In the genomic region with DNA sequence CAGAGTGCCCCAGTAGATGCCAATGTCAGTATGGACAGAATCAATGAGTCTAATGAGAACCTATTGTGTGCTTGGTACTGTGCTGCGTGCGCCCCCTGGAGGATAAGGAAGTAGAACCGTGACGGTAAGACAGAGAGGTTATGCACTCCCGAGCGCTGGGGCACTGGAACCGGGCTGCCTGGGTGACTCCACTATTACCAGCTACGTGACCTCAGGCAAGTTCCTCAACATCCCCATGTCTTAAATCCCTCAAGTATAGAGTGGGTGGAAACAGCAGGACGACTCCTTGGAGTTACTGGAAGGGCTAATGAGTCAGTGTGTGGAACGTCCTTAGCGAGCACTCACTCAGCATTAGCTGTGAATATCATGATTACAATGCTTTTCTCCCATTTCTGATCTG, we compare ENCODE assay signal across 9 cellular contexts. TPM values are rescaled to one million over a fixed set of nuclear protein-coding genes. Genes with fewer than 3 reads are reported as not detected.
DNase-seq lines count a peak whose midpoint lies in the region; ATAC-seq and TF ChIP-seq lines count a peak whose summit lies in the region.
"Had no signal": no experiment of that assay in that cellular context is flagged by ENCODE, and none has a peak within 500 bp of the region (broad histone marks: within the 10 kb centered on the region; RNA-seq: fewer than 3 reads in every experiment).

No MANE protein-coding gene starts in this region.

- no peak overlapping the region for H3K27ac ChIP-seq in hepatocyte
- H3K27ac ChIP-seq: upper lobe of left lung had no signal

- CTCF ChIA-PET in GM10248 (lab: Yijun Ruan, JAX), result interaction anchor here (0.6 to 1.5 kb wide), 9 partner anchors 10 to 130 kb away, joined by 3 to 7 read pairs (median 4); no protein-coding TSS in a partner anchor

- no peak overlapping the region for H3K4me3 ChIP-seq in hepatocyte
- H3K4me3 ChIP-seq: upper lobe of left lung had no signal

- DNase-seq in GM10248 (ENCODE audit: extremely low spot score), result peak; percentile 69
- peak; percentile 88 for DNase-seq in RKO (ENCODE audit: low spot score)
- DNase-seq in activated T-helper 1 cell treated with Interleukin-2 at 50 U/mL for 16 hours (ENCODE audit: low read depth), result peak; percentile 17
- peak; percentile 56 for DNase-seq in hepatocyte (ENCODE audit: low spot score)
- peak; percentile 29 to 39 for DNase-seq in stimulated activated CD4-positive, alpha-beta T cell treated with anti-CD3 and anti-CD28 coated beads, Interleukin-4, amount 100 ng/mL, for 4 hours
- DNase-seq in AG08396 (ENCODE audit: low spot score), result no peak
- no peak for DNase-seq in NCI-H1105 treated with DMSO at 0.1 percent for 48 hours (lab: John Stamatoyannopoulos, UW)

- H3K79me2 ChIP-seq in hepatocyte, result no peaks in the 10 kb centered on the region

- POLR2A ChIA-PET in GM10248 (lab: Yijun Ruan, JAX), result no interaction called here

- peaks cover 3% of the 10 kb centered on the region for H3K27me3 ChIP-seq in hepatocyte
- H3K27me3 ChIP-seq: upper lobe of left lung had no signal

- H3K36me3 ChIP-seq in hepatocyte (replicated peaks; ENCODE audit: insufficient read depth, low read depth), result no peaks in the 10 kb centered on the region
- H3K36me3 ChIP-seq: upper lobe of left lung had no signal

- ATAC-seq in HG02623 (IDR thresholded peaks at IDR 0.05; ENCODE audit: unreplicated experiment), result peak; percentile 71

- no peak overlapping the region for H2AFZ ChIP-seq in hepatocyte

- TF ChIP-seq CTCF in GM10248 (IDR thresholded peaks at IDR 0.05; ENCODE audit: control extremely low read depth, extremely low read depth, low read depth, missing control alignments) (peak; percentile 69), hepatocyte (IDR thresholded peaks at IDR 0.05; ENCODE audit: poor library complexity) (peak; percentile 45)

- no peak overlapping the region for H3K4me2 ChIP-seq in hepatocyte

- 22% methylated on average over 11 of the region's 11 CpGs for WGBS in hepatocyte (ENCODE audit: low lambda C conversion rate, missing lambda C conversion rate)

- H4K20me1 ChIP-seq in hepatocyte (ENCODE audit: insufficient read depth, poor library complexity, severe bottlenecking), result no peaks in the 10 kb centered on the region

- no peaks in the 10 kb centered on the region for H3K4me1 ChIP-seq in hepatocyte (ENCODE audit: insufficient read depth)
- H3K4me1 ChIP-seq: upper lobe of left lung had no signal

- H3K9me3 ChIP-seq in hepatocyte (ENCODE audit: low read depth), result no peaks in the 10 kb centered on the region
- H3K9me3 ChIP-seq: upper lobe of left lung had no signal

- no peaks in the 10 kb centered on the region for H3K9me2 ChIP-seq in hepatocyte (replicated peaks; ENCODE audit: insufficient read depth)

RNA-seq across cellular contexts. Expression of a gene that starts 16.2 kb away (rescaled TPM):
- total RNA-seq in hepatocyte, result 0.10 and 0.28 TPM in 2 replicates
- 0.06 TPM in 1 of 2 replicates, not detected in the other for polyA plus RNA-seq in hepatocyte

RNA-seq across cellular contexts. Expression of a gene that starts 34.5 kb away (rescaled TPM):
- total RNA-seq in hepatocyte, result 3.9 and 4.2 TPM in 2 replicates
- 2.7 and 2.8 TPM in 2 replicates for polyA plus RNA-seq in hepatocyte

RNA-seq across cellular contexts. Expression of a gene that starts 53.3 kb away (rescaled TPM):
- total RNA-seq in hepatocyte, result 4.1 and 5.4 TPM in 2 replicates
- 2.8 and 3.7 TPM in 2 replicates for polyA plus RNA-seq in hepatocyte

Comparison
In these comparisons a context has a peak if more than half of its experiments do, and no peak if none do; other contexts are left out.
1. DNase-seq: peak in GM10248 (single experiment), RKO (single experiment), activated T-helper 1 cell treated with Interleukin-2 at 50 U/mL for 16 hours (single experiment), hepatocyte (single experiment) and stimulated activated CD4-positive, alpha-beta T cell treated with anti-CD3 and anti-CD28 coated beads, Interleukin-4, amount 100 ng/mL, for 4 hours (2 of 2); none in AG08396 (single experiment) and NCI-H1105 treated with DMSO at 0.1 percent for 48 hours (single experiment).